ENCODE assay signal across 19 cellular contexts in genomic region chr3:34150987-34151386, GRCh38.
DNase-seq lines count a peak whose midpoint lies in the region; ATAC-seq and TF ChIP-seq lines count a peak whose summit lies in the region.
"Had no signal": no experiment of that assay in that cellular context is flagged by ENCODE, and none has a peak within 500 bp of the region (broad histone marks: within the 10 kb centered on the region; RNA-seq: fewer than 3 reads in every experiment).

No MANE protein-coding gene starts in this region.

- TF ChIP-seq CTCF in OCI-LY3 (IDR thresholded peaks at IDR 0.05; ENCODE audit: low read depth, low read length), result no peak

- no peaks in the 10 kb centered on the region for H3K9me3 Mint-ChIP-seq in immature natural killer cell

- peaks cover 29% of the 10 kb centered on the region for H3K4me1 ChIP-seq in OCI-LY3 (ENCODE audit: low read length)
- H3K4me1 ChIP-seq in HAP-1, result no peaks in the 10 kb centered on the region
- H3K4me1 ChIP-seq: Caco-2 had no signal

- H3K4me3 ChIP-seq in OCI-LY3 (ENCODE audit: low read length), result peak overlapping the region; percentile 13; the same call in 1 of the 2 replicates
- no peak overlapping the region for H3K4me3 ChIP-seq in HAP-1
- H3K4me3 ChIP-seq: GM23248 had no signal

- H3K36me3 Mint-ChIP-seq in immature natural killer cell, result peaks cover 0 to 4% (median 0%) of the 10 kb centered on the region in 3 donors
- H3K36me3 Mint-ChIP-seq: CD14-positive monocyte had no signal

- no peak overlapping the region; the same call in 1 of the 2 replicates for H2AFZ ChIP-seq in OCI-LY3 (ENCODE audit: low read depth, low read length)
- H2AFZ ChIP-seq: GM23248 had no signal

- H3K4me2 ChIP-seq in OCI-LY3 (ENCODE audit: low read length), result peak overlapping the region; percentile 59

- H3K79me2 ChIP-seq in OCI-LY3 (ENCODE audit: low read length), result no peaks in the 10 kb centered on the region

- no peak overlapping the region for H3K4me3 Mint-ChIP-seq in immature natural killer cell
- H3K4me3 Mint-ChIP-seq: CD14-positive monocyte had no signal

- H3K36me3 ChIP-seq in OCI-LY3 (replicated peaks; ENCODE audit: low read depth, low read length), result no peaks in the 10 kb centered on the region
- no peaks in the 10 kb centered on the region for H3K36me3 ChIP-seq in HAP-1 (replicated peaks)

- DNase-seq in immature natural killer cell (no peak), CD1c-positive myeloid dendritic cell (ENCODE audit: extremely low spot score) (no peak), pons (ENCODE audit: low spot score) (no peak), HAP-1 (ENCODE audit: low spot score in 2 of 2) (no peak)
- DNase-seq: Caco-2; DMS53; GM23248; KBM-7; NCI-H1092 treated with DMSO at 0.1 percent for 48 hours; NCI-H1694; NCI-H345; NCI-H69; NK-92 treated with Interleukin-12 subunit alpha and Interleukin-12 subunit beta, amount 100 ng/mL, for 24 hours; T1000 had no signal

- in situ Hi-C loops in HAP-1 (cut with MboI; ENCODE audit: low sequenced_read_pairs), result no loop called here

- no peaks in the 10 kb centered on the region for H3K9me3 ChIP-seq in OCI-LY3 (ENCODE audit: insufficient read depth, low read length)
- H3K9me3 ChIP-seq in HAP-1, result no peaks in the 10 kb centered on the region
- H3K9me3 ChIP-seq: Caco-2 had no signal

- peaks cover 0 to 3% (median under 1%) of the 10 kb centered on the region in 3 donors for H3K27me3 Mint-ChIP-seq in immature natural killer cell (ENCODE audit: low read depth in 3 of 3)

- H3K4me1 Mint-ChIP-seq in immature natural killer cell, result no peaks in the 10 kb centered on the region
- H3K4me1 Mint-ChIP-seq: CD14-positive monocyte had no signal

- H3K27ac Mint-ChIP-seq in immature natural killer cell, result no peak overlapping the region
- H3K27ac Mint-ChIP-seq: CD14-positive monocyte had no signal

- H3K27me3 ChIP-seq in OCI-LY3 (ENCODE audit: low read depth, low read length) (no peaks in the 10 kb centered on the region), HAP-1 (ENCODE audit: low read depth) (no peaks in the 10 kb centered on the region)

- H3K9ac ChIP-seq in OCI-LY3 (ENCODE audit: low read length), result peak overlapping the region; percentile 1; the same call in 1 of the 2 replicates
- H3K9ac ChIP-seq: GM23248 had no signal

- ATAC-seq in GM18502 (IDR thresholded peaks at IDR 0.05; ENCODE audit: poor library complexity, unreplicated experiment) (peak; percentile 59), GM19463 (IDR thresholded peaks at IDR 0.05; ENCODE audit: unreplicated experiment) (peak; percentile 51), HG02759 (IDR thresholded peaks at IDR 0.05; ENCODE audit: unreplicated experiment) (peak; percentile 63)

- no peaks in the 10 kb centered on the region for H4K20me1 ChIP-seq in OCI-LY3 (ENCODE audit: insufficient read depth, low read length)

- H3K27ac ChIP-seq in OCI-LY3 (ENCODE audit: low read length), result peak overlapping the region; percentile 13; the same call in 1 of the 2 replicates
- H3K27ac ChIP-seq: GM23248 had no signal
